ENCODE assay signal across 10 cellular contexts in the genomic region with DNA sequence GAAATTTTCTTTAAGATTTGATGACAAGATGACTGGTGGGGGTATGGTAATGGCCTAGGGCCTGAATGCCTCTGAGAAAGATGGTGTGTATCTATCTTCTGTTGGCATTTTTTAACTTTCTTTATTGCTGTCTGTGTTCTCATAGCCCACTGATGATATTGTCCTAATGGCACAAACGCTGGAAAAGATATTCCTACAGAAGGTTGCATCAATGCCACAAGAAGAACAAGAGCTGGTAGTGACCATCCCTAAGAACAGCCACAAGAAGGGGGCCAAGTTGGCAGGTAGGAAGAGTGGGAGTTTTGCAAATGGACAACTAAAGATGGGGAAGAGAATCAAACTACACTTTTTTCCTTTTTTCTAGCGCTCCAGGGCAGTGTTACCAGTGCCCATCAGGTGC. TPM values are rescaled to one million over a fixed set of nuclear protein-coding genes. Genes with fewer than 3 reads are reported as not detected.
DNase-seq lines count a peak whose midpoint lies in the region; ATAC-seq and TF ChIP-seq lines count a peak whose summit lies in the region.
"Had no signal": no experiment of that assay in that cellular context is flagged by ENCODE, and none has a peak within 500 bp of the region (broad histone marks: within the 10 kb centered on the region; RNA-seq: fewer than 3 reads in every experiment).

No MANE protein-coding gene starts in this region.

- H2BK15ac ChIP-seq in mesenchymal stem cell (ENCODE audit: low read depth, poor library complexity, severe bottlenecking): no peak overlapping the region

- POLR2A ChIA-PET in AG04449 (lab: Yijun Ruan, JAX): interaction anchor here (1.0 to 6.3 kb wide), 2 partner anchors 8 to 9 kb away, joined by 3 to 104 read pairs; no protein-coding TSS in a partner anchor

- H3K4ac ChIP-seq in mesenchymal stem cell (ENCODE audit: low read depth in 1 of 2, low read length in 2 of 2): no peak overlapping the region

- peak overlapping the region in 1 of 2 experiments; percentile 49 for H3K23ac ChIP-seq in mesenchymal stem cell (ENCODE audit: low read length in 2 of 2)

- CTCF ChIA-PET in AG04449 (lab: Yijun Ruan, JAX): interaction anchor here (1.0 to 13.0 kb wide), 6 partner anchors 9 to 90 kb away, joined by 3 to 142 read pairs (median 12); partner anchors contain the start of gene HLA-DMA

- H3K79me1 ChIP-seq in mesenchymal stem cell (replicated peaks; ENCODE audit: low read length, poor library complexity, severe bottlenecking): no peaks in the 10 kb centered on the region

- H4K8ac ChIP-seq in mesenchymal stem cell (ENCODE audit: low read length): no peak overlapping the region

- H3K27me3 ChIP-seq in ascending aorta (no peaks in the 10 kb centered on the region), mesenchymal stem cell (ENCODE audit: control insufficient read depth in 1 of 2, insufficient read depth in 1 of 2, low read length in 2 of 2) (no peaks in the 10 kb centered on the region)

- no peak overlapping the region for H3K18ac ChIP-seq in mesenchymal stem cell (ENCODE audit: low read depth in 1 of 2, low read length in 2 of 2)

- H2AFZ ChIP-seq in mesenchymal stem cell (ENCODE audit: low read depth, low read length): no peak overlapping the region

- H3K9me3 ChIP-seq in ascending aorta (no peaks in the 10 kb centered on the region), mesenchymal stem cell (ENCODE audit: control insufficient read depth, low read length) (no peaks in the 10 kb centered on the region)

- H3K4me2 ChIP-seq in mesenchymal stem cell (ENCODE audit: low read length, poor library complexity, severe bottlenecking): peak overlapping the region; percentile 36

- ATAC-seq in HG02885 (IDR thresholded peaks at IDR 0.05; ENCODE audit: poor library complexity, unreplicated experiment) (no peak), GM18517 (IDR thresholded peaks at IDR 0.05; ENCODE audit: unreplicated experiment) (no peak), HG02642 (IDR thresholded peaks at IDR 0.05; ENCODE audit: poor library complexity, unreplicated experiment) (no peak)

- H2AK5ac ChIP-seq in mesenchymal stem cell (ENCODE audit: low read length, severe bottlenecking): no peak overlapping the region

- TF ChIP-seq CTCF in AG04449 (IDR thresholded peaks at IDR 0.05; ENCODE audit: insufficient read depth, low read length, missing control alignments) (no peak), HFF-Myc (IDR thresholded peaks at IDR 0.05; ENCODE audit: low read depth, low read length, missing control alignments) (no peak), ascending aorta (IDR thresholded peaks at IDR 0.05) (no peak)

- no peak overlapping the region for H3K14ac ChIP-seq in mesenchymal stem cell (ENCODE audit: low read length in 2 of 2)

- H3K9ac ChIP-seq in mesenchymal stem cell (ENCODE audit: low read length): peak overlapping the region; percentile 96

- no peak overlapping the region for H4K91ac ChIP-seq in mesenchymal stem cell (ENCODE audit: low read length)

- WGBS in mesenchymal stem cell: 100% methylated on average over 2 of the region's 2 CpGs

- H3K4me3 ChIP-seq in AG04449 (ENCODE audit: low read depth, low read length) (peak overlapping the region; percentile 92), HFF-Myc (replicated peaks; ENCODE audit: low read depth, low read length) (peak overlapping the region; percentile 97), ascending aorta (peak overlapping the region; percentile 86 to 95), mesenchymal stem cell (ENCODE audit: insufficient read depth in 1 of 2, low read depth in 1 of 2, low read length in 2 of 2) (peak overlapping the region in 1 of 2 experiments; percentile 93)

- peaks cover 3 to 31% of the 10 kb centered on the region in 2 donors for H3K4me1 ChIP-seq in ascending aorta
- peaks cover 20% of the 10 kb centered on the region for H3K4me1 ChIP-seq in mesenchymal stem cell (ENCODE audit: control insufficient read depth, insufficient read depth, low read depth, low read length)

- DNase-seq in AG04449 (ENCODE audit: low read depth, low spot score) (no peak), HFF-Myc (ENCODE audit: extremely low read depth, low read depth) (no peak), ascending aorta (ENCODE audit: low spot score in 2 of 2) (no peak), mesenchymal stem cell (no peak), hepatic stellate cell (ENCODE audit: low spot score) (no peak)
- DNase-seq: EL, NCI-H1694 treated with DMSO at 0.1 percent for 48 hours had no signal

- no peak overlapping the region for H2BK5ac ChIP-seq in mesenchymal stem cell (ENCODE audit: low read depth, low read length, poor library complexity, severe bottlenecking)

- intact Hi-C loops in ascending aorta (cut with DNase I): loop anchor here (10.0 kb wide), 3 partner anchors 439 to 1351 kb away; partner anchors contain the start of genes CUTA, HSPA1A, HSPA1L and PHF1

- H3K36me3 ChIP-seq in ascending aorta (peaks cover 70 to 84% of the 10 kb centered on the region in 2 donors), mesenchymal stem cell (ENCODE audit: control insufficient read depth in 1 of 2, insufficient read depth in 2 of 2, low read depth in 1 of 2, low read length in 2 of 2) (peaks cover 60 to 83% of the 10 kb centered on the region in 2 experiments)

- H3K27ac ChIP-seq in ascending aorta: no peak overlapping the region
- H3K27ac ChIP-seq in mesenchymal stem cell (ENCODE audit: low read length, poor library complexity, severe bottlenecking): no peak overlapping the region

- no peak overlapping the region for H2BK12ac ChIP-seq in mesenchymal stem cell (ENCODE audit: low read length in 2 of 2)

- no peak overlapping the region for H2BK120ac ChIP-seq in mesenchymal stem cell (ENCODE audit: low read depth, low read length)

RNA-seq across cellular contexts. Expression of gene BRD2, which starts 7.5 kb away (rescaled TPM):
- total RNA-seq in ascending aorta: 140 TPM
- 132 TPM for polyA plus RNA-seq in mesenchymal stem cell (2013, experiment 1 of 2)
- polyA plus RNA-seq in mesenchymal stem cell (2013, experiment 2 of 2): 129 TPM

RNA-seq across cellular contexts. Expression of gene HLA-DMA, which starts 23.0 kb away (rescaled TPM):
- total RNA-seq in ascending aorta: 28.0 TPM
- 12.4 TPM for polyA plus RNA-seq in mesenchymal stem cell (2013, experiment 1 of 2)
- polyA plus RNA-seq in mesenchymal stem cell (2013, experiment 2 of 2): 12.7 TPM

RNA-seq across cellular contexts. Expression of gene HLA-DOA, which starts 33.5 kb away (rescaled TPM):
- 358 TPM for total RNA-seq in ascending aorta
- 0.22 TPM for polyA plus RNA-seq in mesenchymal stem cell (2013, experiment 1 of 2)
- polyA plus RNA-seq in mesenchymal stem cell (2013, experiment 2 of 2): 0.04 TPM

RNA-seq across cellular contexts. Expression of gene HLA-DMB, which starts 35.1 kb away (rescaled TPM):
- total RNA-seq in ascending aorta: 26.8 TPM
- 1.5 TPM for polyA plus RNA-seq in mesenchymal stem cell (2013, experiment 1 of 2)
- 1.7 TPM for polyA plus RNA-seq in mesenchymal stem cell (2013, experiment 2 of 2)
